8 cellular contexts compared by ENCODE assay signal in the genomic region with DNA sequence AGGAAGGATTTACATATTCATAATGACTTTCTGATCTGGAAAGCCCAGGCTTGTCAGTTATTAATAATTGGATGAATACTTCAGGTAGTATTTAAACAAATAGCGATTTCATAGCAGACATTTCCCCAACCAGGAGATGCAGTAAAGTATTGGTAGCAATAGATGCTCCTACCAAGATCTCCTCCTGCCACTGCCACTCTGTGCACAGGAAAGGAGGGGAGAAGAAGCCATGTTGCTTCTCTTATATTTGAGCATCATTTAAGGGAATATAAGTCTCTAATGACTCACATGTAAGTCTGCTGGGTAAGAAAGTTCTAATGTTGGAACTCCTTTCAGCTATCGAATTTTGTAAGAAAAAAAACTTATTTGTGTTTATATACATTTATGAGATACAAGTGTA. TPM values are rescaled to one million over a fixed set of nuclear protein-coding genes. Genes with fewer than 3 reads are reported as not detected.
DNase-seq lines count a peak whose midpoint lies in the region; ATAC-seq and TF ChIP-seq lines count a peak whose summit lies in the region.

No MANE protein-coding gene starts in this region.

- H3K4me3 ChIP-seq in GM08714 (ENCODE audit: low read length) (peak overlapping the region; percentile 100), RWPE2 (ENCODE audit: severe bottlenecking) (peak overlapping the region; percentile 38), esophagus (ENCODE audit: low read depth in 1 of 2, low read length in 2 of 2) (peak overlapping the region in 1 of 2 donors; percentile 79), skeletal muscle satellite cell (ENCODE audit: low read length) (peak overlapping the region; percentile 74)

- H3K27ac ChIP-seq in RWPE2 (ENCODE audit: poor library complexity, severe bottlenecking) (peak overlapping the region; percentile 91), esophagus (ENCODE audit: low read depth in 2 of 2, low read length in 1 of 2) (peak overlapping the region; percentile 47 to 91)

- WGBS in esophagus, 2 donors: 27 to 32% methylated on average over 2 of the region's 2 CpGs

- H3K9ac ChIP-seq in skeletal muscle satellite cell (ENCODE audit: low read depth, low read length): peak overlapping the region; percentile 92

- TF ChIP-seq CTCF in RWPE2 (IDR thresholded peaks at IDR 0.05; ENCODE audit: poor library complexity, severe bottlenecking) (no peak), GM13977 (IDR thresholded peaks at IDR 0.05; ENCODE audit: extremely low read depth, insufficient read depth, missing control alignments) (no peak)

- H3K36me3 ChIP-seq in RWPE2 (ENCODE audit: low read depth) (peaks cover 8% of the 10 kb centered on the region), esophagus (ENCODE audit: control insufficient read depth in 2 of 2, insufficient read depth in 2 of 2, low read length in 1 of 2) (no peaks in the 10 kb centered on the region), skeletal muscle satellite cell (ENCODE audit: insufficient read depth, low read length) (no peaks in the 10 kb centered on the region)

- H3K27me3 ChIP-seq in RWPE2 (ENCODE audit: insufficient read depth, poor library complexity, severe bottlenecking) (no peaks in the 10 kb centered on the region), esophagus (ENCODE audit: control insufficient read depth in 1 of 2, insufficient read depth in 2 of 2, low read length in 2 of 2) (no peaks in the 10 kb centered on the region), skeletal muscle satellite cell (ENCODE audit: control insufficient read depth, insufficient read depth, low read length) (no peaks in the 10 kb centered on the region)

- in situ Hi-C loops in GM13977 (cut with MboI; ENCODE audit: low pct_unique_long_range_greater_than_20kb, low sequenced_read_pairs, unreplicated experiment): loop anchor here (25.0 kb wide), 1 partner anchor 822 kb away; a partner anchor contains a TSS

- DNase-seq in RWPE2 (ENCODE audit: low spot score) (no peak), DMS53 (lab: John Stamatoyannopoulos, UW) (no peak), occipital lobe (lab: John Stamatoyannopoulos, UW) (no peak), T-helper 9 cell (no peak), GM13977 (ENCODE audit: low spot score) (no peak)

- H3K4me1 ChIP-seq in RWPE2 (ENCODE audit: insufficient read depth, poor library complexity, severe bottlenecking) (peaks cover 19% of the 10 kb centered on the region), esophagus (ENCODE audit: control insufficient read depth in 2 of 2, insufficient read depth in 2 of 2, low read length in 1 of 2) (no peaks in the 10 kb centered on the region), skeletal muscle satellite cell (ENCODE audit: control insufficient read depth, insufficient read depth, low read length) (peaks cover 31% of the 10 kb centered on the region)

- no peak for ATAC-seq in RWPE2 (ENCODE audit: low read depth)

- H3K9me3 ChIP-seq in RWPE2 (ENCODE audit: severe bottlenecking) (no peaks in the 10 kb centered on the region), esophagus (ENCODE audit: control insufficient read depth in 2 of 2, insufficient read depth in 1 of 2, low read depth in 1 of 2, low read length in 1 of 2) (no peaks in the 10 kb centered on the region), skeletal muscle satellite cell (replicated peaks; ENCODE audit: low read length) (no peaks in the 10 kb centered on the region)

- peak overlapping the region; percentile 76 for H3K4me2 ChIP-seq in skeletal muscle satellite cell (ENCODE audit: low read length)

RNA-seq across cellular contexts. Expression of a gene that starts 0.4 kb away (rescaled TPM):
- 10 to 100 TPM; 88.4 to 93.8 TPM for polyA plus RNA-seq in esophagus
- total RNA-seq in skeletal muscle satellite cell (2012; rRNA removed): 105 and 125 TPM in 2 replicates
- total RNA-seq in occipital lobe: 23.4 TPM
